29 cellular contexts compared by ENCODE assay signal in genomic region chr7:70153946-70154345, GRCh38.
"Had no signal": no experiment of that assay in that cellular context is flagged by ENCODE, and none has a peak within 500 bp of the region (broad histone marks: within the 10 kb centered on the region; RNA-seq: fewer than 3 reads in every experiment).

No MANE protein-coding gene starts in this region.

- H3K36me3 ChIP-seq: left lung, lower lobe of right lung, right atrium auricular region, right lobe of liver, stomach, thyroid gland, transverse colon, upper lobe of left lung, vagina had no signal

- DNase-seq: hypothalamus; immature natural killer cell; kidney; left colon; left lung; lower lobe of right lung; mammary epithelial cell; mesenchymal stem cell; naive B cell; natural killer cell; nephron progenitor cell; nucleus accumbens; right lobe of liver; stimulated activated CD4-positive, alpha-beta T cell treated with anti-CD3 and anti-CD28 coated beads, Interleukin-12 subunit alpha, Interleukin-12 subunit beta, amount 100 ng/mL, for 4 hours; stimulated activated CD4-positive, alpha-beta T cell treated with anti-CD3 and anti-CD28 coated beads, Interleukin-15, amount 100 ng/mL, for 24 hours; stimulated activated CD4-positive, alpha-beta T cell treated with anti-CD3 and anti-CD28 coated beads, Interleukin-2, amount 100 ng/mL, for 24 hours; stimulated activated CD4-positive, alpha-beta T cell treated with anti-CD3 and anti-CD28 coated beads, Interleukin-4, amount 100 ng/mL, for 1 hour; stimulated activated naive B cell treated with anti-CD40 and anti-IgM and Interleukin-4, amounts not matched to agents 10 μg/mL and 1 μg/mL and 100 μg/mL, for 72 hours; stimulated activated naive CD8-positive, alpha-beta T cell treated with anti-CD3 and anti-CD28 coated beads, Interleukin-15, Interleukin-2, amounts not matched to agents 100 U/mL and 50 U/mL, for 24 hours; stomach; testis; transverse colon had no signal

- H2AFZ ChIP-seq: parathyroid adenoma had no signal

- H3K4me2 ChIP-seq: smooth muscle cell had no signal

- H3K4me3 ChIP-seq: left lung, lower lobe of right lung, right atrium auricular region, right lobe of liver, smooth muscle cell, stomach, testis, thyroid gland, transverse colon, upper lobe of left lung, vagina had no signal

- H3K9ac ChIP-seq: parathyroid adenoma had no signal

- H3K9me3 ChIP-seq: right lobe of liver, testis, thyroid gland, transverse colon had no signal

- H3K4me1 ChIP-seq: left lung, lower lobe of right lung, parathyroid adenoma, right atrium auricular region, right lobe of liver, stomach, testis, transverse colon, vagina had no signal

- H3K27ac ChIP-seq: left lung, lower lobe of right lung, parathyroid adenoma, right atrium auricular region, right lobe of liver, stomach, testis, thyroid gland, transverse colon, upper lobe of left lung, vagina had no signal

- H3K79me2 ChIP-seq: parathyroid adenoma had no signal

- H3K27me3 ChIP-seq: left lung, right atrium auricular region, right lobe of liver, stomach, testis, thyroid gland, transverse colon, upper lobe of left lung, vagina had no signal

- FAIRE-seq: islet of Langerhans, kidney had no signal

- ATAC-seq: left colon; natural killer cell; right lobe of liver; stimulated activated naive B cell treated with anti-CD40 and anti-IgM and Interleukin-4, amounts not matched to agents 10 μg/mL and 1 μg/mL and 100 μg/mL, for 72 hours; stimulated activated naive CD8-positive, alpha-beta T cell treated with anti-CD3 and anti-CD28 coated beads, Interleukin-15, Interleukin-2, amounts not matched to agents 100 U/mL and 50 U/mL, for 24 hours had no signal
